ENCODE assay signal across 19 cellular contexts in the genomic region with DNA sequence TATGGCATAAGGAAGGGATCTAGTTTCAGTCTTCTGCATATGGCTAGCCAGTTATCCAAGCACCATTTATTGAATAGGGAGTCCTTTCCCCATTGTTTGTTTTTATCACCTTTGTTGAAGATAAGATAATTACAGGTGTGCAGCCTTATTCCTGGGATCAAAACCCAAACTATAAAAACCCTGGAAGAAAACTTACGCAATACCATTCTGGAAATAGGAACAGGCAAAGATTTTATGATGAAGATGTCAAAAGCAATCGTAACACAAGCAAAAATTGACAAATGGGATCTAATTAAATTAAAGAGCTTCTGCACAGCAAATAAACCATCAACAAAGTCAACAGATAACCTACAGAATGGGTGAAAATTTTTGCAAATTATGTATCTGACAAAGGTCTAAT.
A peak's percentile ranks its signal among the peaks of the same experiment; 100 is the strongest.
DNase-seq lines count a peak whose midpoint lies in the region; ATAC-seq, FAIRE-seq and TF ChIP-seq lines count a peak whose summit lies in the region.
"Had no signal": no experiment of that assay in that cellular context is flagged by ENCODE, and none has a peak within 500 bp of the region (broad histone marks: within the 10 kb centered on the region; RNA-seq: fewer than 3 reads in every experiment).

No MANE protein-coding gene starts in this region.

- 4% methylated on average over 2 of the region's 2 CpGs for WGBS in HepG2 (ENCODE audit: low lambda C conversion rate)
- WGBS in right lobe of liver (ENCODE audit: insufficient coverage, low coverage, low lambda C conversion rate, missing lambda C conversion rate) = 65% methylated on average over 2 of the region's 2 CpGs
- WGBS in H1 (ENCODE audit: extremely low coverage in 1 of 2, insufficient coverage in 1 of 2, insufficient read length in 1 of 2, insufficient replicate concordance in 2 of 2, low coverage in 1 of 2, low lambda C conversion rate in 2 of 2, missing lambda C conversion rate in 1 of 2), 2 experiments = 97% methylated on average over 2 of the region's 2 CpGs; no CpG with 5 or more reads in 1 of the 2 experiments

- no peak overlapping the region for H3K18ac ChIP-seq in H1 (ENCODE audit: extremely low read depth, low read length)

- H2BK20ac ChIP-seq in H1 (ENCODE audit: low read length) = no peak overlapping the region

- no peak for FAIRE-seq in HepG2 (lab: Jason Lieb, UNC)
- no peak for FAIRE-seq in H1 (lab: Jason Lieb, UNC)
- FAIRE-seq: A204.1, D721Med, G401.6, GM12891, HTR-8/SVneo had no signal

- TF ChIP-seq POLR2A in HepG2 (IDR thresholded peaks at IDR 0.05; ENCODE audit: insufficient read depth in 1 of 2, low read depth in 2 of 2, low read length in 2 of 2) (no peak), right lobe of liver (IDR thresholded peaks at IDR 0.05) (no peak), H1 (IDR thresholded peaks at IDR 0.05; ENCODE audit: control extremely low read depth in 1 of 2, low read depth in 2 of 2, low read length in 2 of 2) (no peak)

- TF ChIP-seq CTCF in HepG2 (CRISPR knock-in tag; IDR thresholded peaks at IDR 0.05) (no peak), right lobe of liver (IDR thresholded peaks at IDR 0.05) (no peak), H1 (IDR thresholded peaks at IDR 0.05; ENCODE audit: control extremely low read depth in 1 of 3, insufficient read depth in 1 of 3, low read depth in 1 of 3, low read length in 3 of 3) (no peak)

- ATAC-seq in HepG2 (no peak), right lobe of liver (no peak)

- no peak overlapping the region for H3K9ac ChIP-seq in HepG2 (ENCODE audit: insufficient read depth, low read depth, low read length)
- no peak overlapping the region for H3K9ac ChIP-seq in H1 (replicated peaks in 1 of 4; ENCODE audit: extremely low read depth in 1 of 4, low read depth in 3 of 4, low read length in 3 of 4)

- POLR2A ChIA-PET in HepG2 (lab: Yijun Ruan, JAX) (no interaction called here), H1 (lab: Charles Lee; ENCODE audit: partially characterized antibody) (no interaction called here)

- H2AFZ ChIP-seq in HepG2 (ENCODE audit: low read length) = no peak overlapping the region
- no peak overlapping the region for H2AFZ ChIP-seq in H1 (ENCODE audit: low read length)

- TF ChIP-seq EP300 in HepG2 (IDR thresholded peaks at IDR 0.05; ENCODE audit: low read depth in 2 of 2, low read length in 2 of 2) (no peak), HepG2 (CRISPR knock-in tag; IDR thresholded peaks at IDR 0.05; ENCODE audit: borderline replicate concordance) (no peak), H1 (IDR thresholded peaks at IDR 0.05; ENCODE audit: borderline replicate concordance in 1 of 2, low read depth in 2 of 2, low read length in 2 of 2) (no peak)

- H3K14ac ChIP-seq in H1 (ENCODE audit: insufficient read length) = no peak overlapping the region

- no peak overlapping the region for H4K91ac ChIP-seq in H1 (replicated peaks; ENCODE audit: insufficient read length, low read length)

- CTCF ChIA-PET in HepG2 (lab: Yijun Ruan, JAX; ENCODE audit: low intra/inter-chr PET ratio, low total read pairs) = no interaction called here
- CTCF ChIA-PET in H1 (lab: Charles Lee; ENCODE audit: partially characterized antibody) = no interaction called here

- DNase-seq in HepG2 (ENCODE audit: low spot score) = no peak
- no peak for DNase-seq in right lobe of liver
- peak; percentile 55 for DNase-seq in NCI-H1105 treated with DMSO at 0.1 percent for 48 hours (lab: John Stamatoyannopoulos, UW)
- DNase-seq in H1 (ENCODE audit: low read depth in 1 of 2, low spot score in 2 of 2) = no peak
- DNase-seq in hepatic stellate cell (ENCODE audit: low spot score) = no peak
- no peak for DNase-seq in A172 (ENCODE audit: low spot score)
- DNase-seq: ACHN; BE2C; C1 segment of cervical spinal cord; Caco-2; CD4-positive, CD25-positive, alpha-beta regulatory T cell; CD8-positive, alpha-beta memory T cell; GOT3; H9 had no signal

- H3K9me3 ChIP-seq in HepG2 (ENCODE audit: low read length) = no peaks in the 10 kb centered on the region
- H3K9me3 ChIP-seq in right lobe of liver = no peaks in the 10 kb centered on the region
- no peaks in the 10 kb centered on the region for H3K9me3 ChIP-seq in H1 (ENCODE audit: insufficient read depth in 2 of 2, low read depth in 1 of 2, low read length in 1 of 2)
- H3K9me3 ChIP-seq: BE2C, Caco-2 had no signal

- H3K4ac ChIP-seq in H1 (replicated peaks; ENCODE audit: insufficient read length, low read depth, low read length) = no peak overlapping the region

- no peak overlapping the region for H2BK12ac ChIP-seq in H1 (ENCODE audit: low read depth, low read length)

- H4K5ac ChIP-seq in H1 (ENCODE audit: insufficient read length, low read depth, low read length) = no peak overlapping the region

- H3K4me3 ChIP-seq in HepG2 (replicated peaks in 1 of 3; ENCODE audit: insufficient read depth in 1 of 3, low read depth in 2 of 3, low read length in 3 of 3) = no peak overlapping the region
- H3K4me3 ChIP-seq in right lobe of liver = no peak overlapping the region
- H3K4me3 ChIP-seq in H1 (ENCODE audit: extremely low read depth in 1 of 4, insufficient read depth in 2 of 4, low read depth in 3 of 4, low read length in 4 of 4) = no peak overlapping the region

- H3K27me3 ChIP-seq in HepG2 (ENCODE audit: control insufficient read depth in 1 of 2, insufficient read depth in 2 of 2, low read length in 2 of 2) = no peaks in the 10 kb centered on the region
- no peaks in the 10 kb centered on the region for H3K27me3 ChIP-seq in right lobe of liver
- H3K27me3 ChIP-seq in H1 (replicated peaks in 1 of 4; ENCODE audit: control insufficient read depth in 3 of 4, extremely low read depth in 1 of 4, insufficient read depth in 3 of 4, low read length in 3 of 4) = no peaks in the 10 kb centered on the region; a peak in 1 of 7 replicates
- H3K27me3 ChIP-seq: BE2C had no signal

- H3K4me2 ChIP-seq in HepG2 (ENCODE audit: low read depth, low read length) (no peak overlapping the region), H1 (ENCODE audit: insufficient read depth in 1 of 2, low read depth in 2 of 2, low read length in 2 of 2) (no peak overlapping the region)

- no peak overlapping the region for H2BK5ac ChIP-seq in H1 (ENCODE audit: low read depth, low read length)

- intact Hi-C loops in HepG2 (cut with micrococcal nuclease; ENCODE audit: unreplicated experiment) (no loop called here), right lobe of liver (cut with DNase I) (no loop called here)

- no peaks in the 10 kb centered on the region for H3K4me1 ChIP-seq in HepG2 (ENCODE audit: insufficient read depth, low read length)
- no peaks in the 10 kb centered on the region for H3K4me1 ChIP-seq in right lobe of liver
- no peaks in the 10 kb centered on the region for H3K4me1 ChIP-seq in H1 (replicated peaks in 1 of 4; ENCODE audit: control insufficient read depth in 3 of 4, insufficient read depth in 4 of 4, low read length in 3 of 4)
- H3K4me1 ChIP-seq: Caco-2 had no signal

- H3K36me3 ChIP-seq in HepG2 (replicated peaks in 1 of 2; ENCODE audit: control insufficient read depth in 1 of 2, insufficient read depth in 2 of 2, low read length in 2 of 2) (no peaks in the 10 kb centered on the region), right lobe of liver (no peaks in the 10 kb centered on the region), H1 (ENCODE audit: control insufficient read depth in 2 of 4, insufficient read depth in 4 of 4, low read length in 3 of 4) (no peaks in the 10 kb centered on the region)
- H3K36me3 ChIP-seq: BE2C had no signal

- no peak overlapping the region for H3K23ac ChIP-seq in H1 (ENCODE audit: insufficient read length)

- no peak overlapping the region for H2AK5ac ChIP-seq in H1 (ENCODE audit: low read depth, low read length)

- H3K27ac ChIP-seq in HepG2 (ENCODE audit: extremely low read length, insufficient read depth, low read length) (no peak overlapping the region), right lobe of liver (no peak overlapping the region), H1 (ENCODE audit: low read depth, low read length) (no peak overlapping the region)

- H4K8ac ChIP-seq in H1 (ENCODE audit: extremely low read depth, insufficient read depth, low read length) = no peak overlapping the region

- no peaks in the 10 kb centered on the region for H3K23me2 ChIP-seq in H1 (ENCODE audit: low read depth, low read length)

- no TSS peak for BruUV-seq in HepG2 (replicated peaks; lab: Mats Ljungman, UMichigan)

- H2BK15ac ChIP-seq in H1 (ENCODE audit: low read length) = no peak overlapping the region

- H4K20me1 ChIP-seq in HepG2 (ENCODE audit: insufficient read depth, low read length) = no peaks in the 10 kb centered on the region
- no peaks in the 10 kb centered on the region for H4K20me1 ChIP-seq in H1 (replicated peaks in 1 of 2; ENCODE audit: control insufficient read depth in 1 of 2, insufficient read depth in 2 of 2, low read length in 2 of 2)

- no peaks in the 10 kb centered on the region for H3K79me2 ChIP-seq in HepG2 (ENCODE audit: insufficient read depth, low read length)
- H3K79me2 ChIP-seq in H1 (ENCODE audit: control insufficient read depth in 1 of 2, insufficient read depth in 2 of 2, low read length in 2 of 2) = no peaks in the 10 kb centered on the region

- in situ Hi-C loops in HepG2 (cut with HindIII; ENCODE audit: extremely low pct_ligation_motif_present, low pct_unique_long_range_greater_than_20kb) = no loop called here

- TF ChIP-seq RAD21 in HepG2 (CRISPR knock-in tag; IDR thresholded peaks at IDR 0.05) = no peak
- TF ChIP-seq RAD21 in H1 (IDR thresholded peaks at IDR 0.05 in 1 of 2, conservative IDR thresholded peaks at IDR 0.05 in 1 of 2; ENCODE audit: low read depth in 2 of 2, low read length in 2 of 2) = no peak

- no peaks in the 10 kb centered on the region for H3K79me1 ChIP-seq in H1 (ENCODE audit: low read depth, low read length)

- no peak overlapping the region for H3K56ac ChIP-seq in H1 (replicated peaks; ENCODE audit: insufficient read length, low read depth, low read length)

- no peak overlapping the region for H2BK120ac ChIP-seq in H1 (replicated peaks; ENCODE audit: low read depth, low read length)

TF ChIP-seq in HepG2, 621 proteins besides CTCF, POLR2A, EP300 and RAD21 (continues in another document):
- TF ChIP-seq CEBPB (IDR thresholded peaks at IDR 0.05; ENCODE audit: borderline replicate concordance, low read depth, low read length) = peak; percentile 16; the same call in 1 of the 2 replicates
- TF ChIP-seq ZFP37 (CRISPR knock-in tag; IDR thresholded peaks at IDR 0.05; ENCODE audit: borderline replicate concordance) = no peak

TF ChIP-seq in H1, 55 proteins besides CTCF, POLR2A, EP300 and RAD21 (continues in another document):
- TF ChIP-seq TBP (IDR thresholded peaks at IDR 0.05; ENCODE audit: low read depth, low read length) (no peak), GABPA (IDR thresholded peaks at IDR 0.05; ENCODE audit: borderline replicate concordance, insufficient read depth, low read length) (no peak), KDM4A (IDR thresholded peaks at IDR 0.05; ENCODE audit: low read depth, low read length, severe bottlenecking) (no peak), SUZ12 (IDR thresholded peaks at IDR 0.05; ENCODE audit: low read length) (no peak), BCL11A (IDR thresholded peaks at IDR 0.05; ENCODE audit: low read depth in 2 of 2, low read length in 2 of 2) (no peak), MAX (IDR thresholded peaks at IDR 0.05) (no peak)

Comparison
In these comparisons a context has a peak if more than half of its experiments do, and no peak if none do; other contexts are left out.
1. Of the 41 proteins assayed by ChIP-seq in both HepG2 and H1: peak only in HepG2: none; only in H1: none; in both: CEBPB; in neither: 40.